In the genomic region with DNA sequence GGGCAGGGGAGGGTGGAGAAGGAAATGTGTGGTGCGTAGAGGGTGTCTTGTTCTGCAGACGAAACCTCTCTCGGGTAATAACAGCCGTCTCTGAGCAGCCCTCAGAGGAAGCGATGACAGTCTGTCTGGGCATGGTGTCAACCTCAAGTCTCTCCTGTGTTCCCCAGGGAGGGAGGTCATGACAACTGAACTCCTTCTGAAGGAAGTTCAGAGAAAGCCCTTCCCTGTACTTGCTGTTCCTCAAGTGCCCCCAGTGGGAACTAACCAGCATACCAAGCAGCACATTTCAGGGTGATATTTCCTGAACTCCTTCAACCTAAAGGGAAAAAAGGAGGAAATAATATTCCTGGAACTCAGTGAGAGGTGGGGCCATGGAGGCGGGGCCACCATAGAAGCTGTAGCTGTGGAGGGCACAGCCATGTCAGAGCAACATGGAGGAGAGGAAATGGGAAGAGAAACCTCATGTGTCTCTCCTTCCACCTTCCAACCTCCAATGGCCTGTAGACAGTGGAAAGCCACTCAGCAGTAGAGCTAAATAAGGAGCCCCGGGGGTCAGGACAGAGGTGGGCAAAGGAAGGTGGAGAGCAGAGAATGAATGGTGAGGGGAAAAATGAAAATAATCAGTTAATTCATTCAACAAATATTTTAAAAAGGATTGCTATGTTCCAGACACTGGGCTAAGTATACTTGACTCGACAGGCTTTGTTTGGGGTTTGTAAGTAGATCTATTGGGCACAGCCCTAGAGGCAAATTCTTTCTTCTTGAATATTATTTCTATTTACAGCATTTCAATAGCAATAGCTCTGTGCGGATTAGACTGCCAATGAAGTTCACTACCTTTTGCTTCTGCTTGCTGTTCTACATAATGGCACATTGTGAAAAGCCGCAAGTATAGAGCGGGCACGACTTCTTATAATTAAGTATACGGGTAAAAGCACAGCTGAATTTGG, we compare ENCODE assay signal across 8 cellular contexts.
DNase-seq lines count a peak whose midpoint lies in the region; ATAC-seq and TF ChIP-seq lines count a peak whose summit lies in the region.

No MANE protein-coding gene starts in this region.

- peaks cover 14% of the 10 kb centered on the region for H3K9me3 Mint-ChIP-seq in MCF 10A (ENCODE audit: unreplicated experiment)
- H3K9me3 Mint-ChIP-seq in progenitor cell of endocrine pancreas (ENCODE audit: low read depth): peaks cover 3% of the 10 kb centered on the region

- intact Hi-C loops in MCF 10A (cut with micrococcal nuclease): no loop called here

- peak; percentile 99 for ATAC-seq in GM19043 (IDR thresholded peaks at IDR 0.05; ENCODE audit: low read depth, unreplicated experiment)
- peak; percentile 97 for ATAC-seq in HG03060 (IDR thresholded peaks at IDR 0.05; ENCODE audit: low read depth, unreplicated experiment)
- peak; percentile 90 for ATAC-seq in T-helper 17 cell

- H3K4me3 ChIP-seq in brain microvascular endothelial cell (ENCODE audit: low read depth, low read length): no peak overlapping the region

- CTCF ChIA-PET in MCF 10A (lab: Yijun Ruan, JAX) (interaction anchor here (0.7 to 1.1 kb wide), 3 partner anchors 13 to 397 kb away, joined by 3 read pairs; no protein-coding TSS in a partner anchor), HEK293T (lab: Yijun Ruan, JAX) (no interaction called here)

- H3K27me3 ChIP-seq in brain microvascular endothelial cell (replicated peaks): no peaks in the 10 kb centered on the region

- DNase-seq in T-helper 17 cell (peak in 2 of 3 donors; percentile 30 to 38), MCF 10A (ENCODE audit: unreplicated experiment) (no peak), progenitor cell of endocrine pancreas (ENCODE audit: low spot score, unreplicated experiment) (no peak), HEK293T (ENCODE audit: extremely low spot score) (no peak), brain microvascular endothelial cell (no peak), HT-29 (ENCODE audit: low spot score) (no peak)

- BruUV-seq in MCF 10A (replicated peaks; lab: Mats Ljungman, UMichigan): no TSS peak

- H3K27ac Mint-ChIP-seq in T-helper 17 cell (peak overlapping the region; percentile 98), MCF 10A (ENCODE audit: low read depth, unreplicated experiment) (peak overlapping the region; percentile 88), progenitor cell of endocrine pancreas (peak overlapping the region; percentile 30)

- H3K4me3 Mint-ChIP-seq in T-helper 17 cell (peak overlapping the region; percentile 69), MCF 10A (ENCODE audit: unreplicated experiment) (no peak overlapping the region), progenitor cell of endocrine pancreas (ENCODE audit: low read depth) (no peak overlapping the region)

- no peaks in the 10 kb centered on the region for H3K27me3 Mint-ChIP-seq in T-helper 17 cell
- no peaks in the 10 kb centered on the region for H3K27me3 Mint-ChIP-seq in MCF 10A (ENCODE audit: insufficient read depth, unreplicated experiment)
- H3K27me3 Mint-ChIP-seq in progenitor cell of endocrine pancreas: no peaks in the 10 kb centered on the region

- H3K27ac ChIP-seq in brain microvascular endothelial cell: no peak overlapping the region

- in situ Hi-C loops in brain microvascular endothelial cell (cut with HindIII; ENCODE audit: low pct_ligation_motif_present, low sequenced_read_pairs): no loop called here

- H3K9me3 ChIP-seq in T-helper 17 cell (ENCODE audit: control insufficient read depth, low read length, poor library complexity, severe bottlenecking): no peaks in the 10 kb centered on the region

- H3K4me1 Mint-ChIP-seq in T-helper 17 cell: peaks cover 46% of the 10 kb centered on the region
- H3K4me1 Mint-ChIP-seq in MCF 10A (ENCODE audit: insufficient read depth, unreplicated experiment): peaks cover 12% of the 10 kb centered on the region
- peaks cover 29% of the 10 kb centered on the region for H3K4me1 Mint-ChIP-seq in progenitor cell of endocrine pancreas (ENCODE audit: low read depth)

- H3K36me3 Mint-ChIP-seq in T-helper 17 cell (ENCODE audit: low read depth) (no peaks in the 10 kb centered on the region), MCF 10A (ENCODE audit: insufficient read depth, unreplicated experiment) (no peaks in the 10 kb centered on the region), progenitor cell of endocrine pancreas (ENCODE audit: insufficient read depth) (no peaks in the 10 kb centered on the region)

- no peaks in the 10 kb centered on the region for H3K36me3 ChIP-seq in brain microvascular endothelial cell (replicated peaks)

- TF ChIP-seq CTCF in MCF 10A (IDR thresholded peaks at IDR 0.05; ENCODE audit: unreplicated experiment) (no peak), progenitor cell of endocrine pancreas (IDR thresholded peaks at IDR 0.05; ENCODE audit: unreplicated experiment) (no peak), brain microvascular endothelial cell (IDR thresholded peaks at IDR 0.05; ENCODE audit: low read depth, low read length, missing control alignments) (no peak)

- POLR2A ChIA-PET in MCF 10A (lab: Yijun Ruan, JAX): interaction anchor here (0.6 to 1.7 kb wide), 4 partner anchors 10 to 485 kb away, joined by 3 to 7 read pairs (median 3); no protein-coding TSS in a partner anchor
- POLR2A ChIA-PET in HEK293T (lab: Yijun Ruan, JAX): no interaction called here

TF ChIP-seq in HEK293T, 16 proteins besides CTCF, POLR2A, EP300 and RAD21:
- TF ChIP-seq FOXM1 (IDR thresholded peaks at IDR 0.05; ENCODE audit: borderline replicate concordance) (no peak), HDGF (IDR thresholded peaks at IDR 0.05; ENCODE audit: borderline replicate concordance) (no peak), FOXA1 (IDR thresholded peaks at IDR 0.05) (no peak), ELF4 (IDR thresholded peaks at IDR 0.05) (no peak), BHLHE40 (IDR thresholded peaks at IDR 0.05; ENCODE audit: borderline replicate concordance) (no peak)
- TF ChIP-seq, protein P1, sequence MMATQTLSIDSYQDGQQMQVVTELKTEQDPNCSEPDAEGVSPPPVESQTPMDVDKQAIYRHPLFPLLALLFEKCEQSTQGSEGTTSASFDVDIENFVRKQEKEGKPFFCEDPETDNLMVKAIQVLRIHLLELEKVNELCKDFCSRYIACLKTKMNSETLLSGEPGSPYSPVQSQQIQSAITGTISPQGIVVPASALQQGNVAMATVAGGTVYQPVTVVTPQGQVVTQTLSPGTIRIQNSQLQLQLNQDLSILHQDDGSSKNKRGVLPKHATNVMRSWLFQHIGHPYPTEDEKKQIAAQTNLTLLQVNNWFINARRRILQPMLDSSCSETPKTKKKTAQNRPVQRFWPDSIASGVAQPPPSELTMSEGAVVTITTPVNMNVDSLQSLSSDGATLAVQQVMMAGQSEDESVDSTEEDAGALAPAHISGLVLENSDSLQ (IDR thresholded peaks at IDR 0.05): no peak

Comparison
In these comparisons a context has a peak if more than half of its experiments do, and no peak if none do; other contexts are left out.
1. DNase-seq: peak in T-helper 17 cell (2 of 3); none in MCF 10A (single experiment), progenitor cell of endocrine pancreas (single experiment), HEK293T (single experiment), brain microvascular endothelial cell (single experiment) and HT-29 (single experiment).
2. H3K27ac Mint-ChIP-seq: peak in every context shown above with its lines; median percentile 98 in T-helper 17 cell; 88 in MCF 10A; 30 in progenitor cell of endocrine pancreas.
3. Peak in every context shown above with its lines, with median percentiles within 50 percentile points of each other: ATAC-seq.